In genomic region chr5:36734422-36734821, GRCh38 we compare ENCODE assay signal across 10 cellular contexts.
A peak's percentile ranks its signal among the peaks of the same experiment; 100 is the strongest.
DNase-seq lines count a peak whose midpoint lies in the region; ATAC-seq and TF ChIP-seq lines count a peak whose summit lies in the region.
"Had no signal": no experiment of that assay in that cellular context is flagged by ENCODE, and none has a peak within 500 bp of the region (broad histone marks: within the 10 kb centered on the region; RNA-seq: fewer than 3 reads in every experiment).

No MANE protein-coding gene starts in this region.

- H3K36me3 ChIP-seq in cardiac muscle cell (no peaks in the 10 kb centered on the region), right atrium auricular region (no peaks in the 10 kb centered on the region), OCI-LY1 (ENCODE audit: insufficient read depth, low read length) (no peaks in the 10 kb centered on the region)
- H3K36me3 ChIP-seq: gastrocnemius medialis had no signal

- H3K9ac ChIP-seq in OCI-LY1 (ENCODE audit: low read length): no peak overlapping the region

- no peak overlapping the region for H3K27ac Mint-ChIP-seq in activated T-cell treated with anti-CD3 and anti-CD28 coated beads, Interleukin-2, amount 50 U/mL, for 72 hours
- H3K27ac Mint-ChIP-seq: activated B cell treated with CpG ODN at 0.5 μM for 24 hours had no signal

- H3K9me3 ChIP-seq in cardiac muscle cell (ENCODE audit: low read depth) (no peaks in the 10 kb centered on the region), right atrium auricular region (no peaks in the 10 kb centered on the region), OCI-LY1 (ENCODE audit: low read length) (no peaks in the 10 kb centered on the region)
- H3K9me3 ChIP-seq: gastrocnemius medialis had no signal

- no peak overlapping the region for H3K4me3 ChIP-seq in cardiac muscle cell
- H3K4me3 ChIP-seq in right atrium auricular region: no peak overlapping the region
- no peak overlapping the region for H3K4me3 ChIP-seq in OCI-LY1 (ENCODE audit: low read depth, low read length, poor library complexity, severe bottlenecking)
- no peak overlapping the region for H3K4me3 ChIP-seq in fibroblast of mammary gland (ENCODE audit: control insufficient read depth, low read depth, low read length)
- H3K4me3 ChIP-seq: gastrocnemius medialis had no signal

- H2AFZ ChIP-seq in OCI-LY1 (ENCODE audit: low read length): no peak overlapping the region

- no peak overlapping the region for H3K4me2 ChIP-seq in OCI-LY1 (ENCODE audit: low read length)

- DNase-seq in cardiac muscle cell (ENCODE audit: low read depth in 1 of 2, low spot score in 1 of 2) (peak; percentile 19 to 69), right atrium auricular region (ENCODE audit: low spot score) (no peak), fibroblast of mammary gland (ENCODE audit: low read depth) (peak; percentile 43)
- DNase-seq in activated T-cell treated with anti-CD3 and anti-CD28 coated beads, Interleukin-2, amount 50 U/mL, for 72 hours: no peak
- no peak for DNase-seq in activated CD4-positive, alpha-beta T cell treated with anti-CD3 and anti-CD28 coated beads, Interleukin-2, amount 50 U/mL, for 1 hour
- DNase-seq: activated B cell treated with CpG ODN at 0.5 μM for 24 hours, gastrocnemius medialis had no signal

- no peaks in the 10 kb centered on the region for H3K27me3 ChIP-seq in cardiac muscle cell
- H3K27me3 ChIP-seq in right atrium auricular region: no peaks in the 10 kb centered on the region
- no peaks in the 10 kb centered on the region for H3K27me3 ChIP-seq in OCI-LY1 (ENCODE audit: insufficient read depth, low read length)

- no peaks in the 10 kb centered on the region for H3K9me2 ChIP-seq in OCI-LY1 (ENCODE audit: low read depth, low read length)

- TF ChIP-seq CTCF in cardiac muscle cell (IDR thresholded peaks at IDR 0.05; ENCODE audit: low read depth, low read length) (peak; percentile 31), right atrium auricular region (IDR thresholded peaks at IDR 0.05) (peak in 1 of 2 donors; percentile 33), OCI-LY1 (IDR thresholded peaks at IDR 0.05; ENCODE audit: low read length) (peak; percentile 37), fibroblast of mammary gland (conservative IDR thresholded peaks at IDR 0.05; ENCODE audit: control insufficient read depth, insufficient read depth, low read depth, low read length) (peak; percentile 14)

- peaks cover 3% of the 10 kb centered on the region for H3K4me1 Mint-ChIP-seq in activated T-cell treated with anti-CD3 and anti-CD28 coated beads, Interleukin-2, amount 50 U/mL, for 72 hours (ENCODE audit: low read depth)

- ATAC-seq in GM19351 (IDR thresholded peaks at IDR 0.05; ENCODE audit: unreplicated experiment) (no peak), HG02763 (IDR thresholded peaks at IDR 0.05; ENCODE audit: unreplicated experiment) (no peak)
- ATAC-seq in activated T-cell treated with anti-CD3 and anti-CD28 coated beads, Interleukin-2, amount 50 U/mL, for 72 hours (replicated peaks in 1 of 2): no peak
- ATAC-seq: gastrocnemius medialis had no signal

- no peaks in the 10 kb centered on the region for H3K27me3 Mint-ChIP-seq in activated T-cell treated with anti-CD3 and anti-CD28 coated beads, Interleukin-2, amount 50 U/mL, for 72 hours (ENCODE audit: low read depth)

- no peak overlapping the region for H3K4me3 Mint-ChIP-seq in activated T-cell treated with anti-CD3 and anti-CD28 coated beads, Interleukin-2, amount 50 U/mL, for 72 hours
- H3K4me3 Mint-ChIP-seq: activated B cell treated with CpG ODN at 0.5 μM for 24 hours had no signal

- H3K27ac ChIP-seq in cardiac muscle cell (no peak overlapping the region), right atrium auricular region (no peak overlapping the region), OCI-LY1 (ENCODE audit: low read depth, low read length, poor library complexity, severe bottlenecking) (no peak overlapping the region)
- H3K27ac ChIP-seq: gastrocnemius medialis had no signal

- no peaks in the 10 kb centered on the region for H3K79me2 ChIP-seq in OCI-LY1 (ENCODE audit: insufficient read depth, low read length)

- no peaks in the 10 kb centered on the region for H3F3A ChIP-seq in OCI-LY1 (ENCODE audit: insufficient read depth, low read length)

- no peaks in the 10 kb centered on the region for H4K20me1 ChIP-seq in OCI-LY1 (ENCODE audit: insufficient read depth, low read length)

- no peaks in the 10 kb centered on the region for H3K9me3 Mint-ChIP-seq in activated T-cell treated with anti-CD3 and anti-CD28 coated beads, Interleukin-2, amount 50 U/mL, for 72 hours
- H3K9me3 Mint-ChIP-seq: activated B cell treated with CpG ODN at 0.5 μM for 24 hours had no signal

- no peaks in the 10 kb centered on the region for H3K36me3 Mint-ChIP-seq in activated T-cell treated with anti-CD3 and anti-CD28 coated beads, Interleukin-2, amount 50 U/mL, for 72 hours (ENCODE audit: insufficient read depth in 2 of 2)

- H3K4me1 ChIP-seq in cardiac muscle cell (ENCODE audit: low read depth): peaks cover 8% of the 10 kb centered on the region
- no peaks in the 10 kb centered on the region for H3K4me1 ChIP-seq in right atrium auricular region
- peaks cover 1% of the 10 kb centered on the region for H3K4me1 ChIP-seq in OCI-LY1 (ENCODE audit: insufficient read depth, low read length, severe bottlenecking)

Comparison
In these comparisons a context has a peak if more than half of its experiments do, and no peak if none do; other contexts are left out.
1. DNase-seq: peak in cardiac muscle cell (2 of 2) and fibroblast of mammary gland (single experiment); none in right atrium auricular region (single experiment), activated T-cell treated with anti-CD3 and anti-CD28 coated beads, Interleukin-2, amount 50 U/mL, for 72 hours (0 of 2) and activated CD4-positive, alpha-beta T cell treated with anti-CD3 and anti-CD28 coated beads, Interleukin-2, amount 50 U/mL, for 1 hour (single experiment).